8 cellular contexts compared by ENCODE assay signal in the genomic region with DNA sequence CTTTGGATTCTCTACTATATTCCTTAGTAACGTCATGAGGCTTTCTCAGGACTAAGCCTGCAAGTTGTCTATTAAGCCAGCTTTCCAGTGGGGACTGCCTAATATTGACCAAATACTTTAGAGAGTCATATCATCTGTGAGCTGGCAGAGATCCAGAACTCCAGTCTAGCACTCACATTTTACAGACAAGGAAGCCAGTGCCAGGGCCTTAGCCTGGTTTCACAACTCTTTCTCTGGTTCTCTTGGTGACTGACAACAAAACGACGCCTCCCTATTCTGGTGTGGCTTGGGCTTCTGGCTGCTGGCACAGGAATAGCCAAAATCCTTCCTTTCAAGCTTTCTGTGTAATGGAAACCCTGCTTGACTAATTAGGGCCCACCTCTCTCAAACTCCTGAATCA.
A peak's percentile ranks its signal among the peaks of the same experiment; 100 is the strongest.
DNase-seq lines count a peak whose midpoint lies in the region; ATAC-seq and TF ChIP-seq lines count a peak whose summit lies in the region.

No MANE protein-coding gene starts in this region.

- DNase-seq in GM04504 (ENCODE audit: low read depth) (peak; percentile 84), NOMO-1 (lab: John Stamatoyannopoulos, UW; ENCODE audit: unreplicated experiment in 2 of 2) (peak; percentile 47 to 53), fibroblast of mammary gland (ENCODE audit: low read depth) (peak; percentile 86), NCI-H2227 treated with DMSO at 0.1 percent for 48 hours (lab: John Stamatoyannopoulos, UW) (no peak), mesenteric fat pad (ENCODE audit: low spot score) (no peak), islet precursor cell (no peak)

- peak overlapping the region; percentile 75 for H3K27ac ChIP-seq in rectal smooth muscle tissue (ENCODE audit: low read depth, low read length)

- ATAC-seq in GM21528 (IDR thresholded peaks at IDR 0.05; ENCODE audit: low FRiP score, unreplicated experiment), result no peak

- no peaks in the 10 kb centered on the region for H3K36me3 ChIP-seq in rectal smooth muscle tissue (ENCODE audit: control insufficient read depth, insufficient read depth, low read length)

- H3K9ac ChIP-seq in rectal smooth muscle tissue (ENCODE audit: low read length), result no peak overlapping the region

- TF ChIP-seq CTCF in fibroblast of mammary gland (conservative IDR thresholded peaks at IDR 0.05; ENCODE audit: control insufficient read depth, insufficient read depth, low read depth, low read length), result no peak

- H3K27me3 ChIP-seq in rectal smooth muscle tissue (ENCODE audit: control insufficient read depth, insufficient read depth, low read length), result no peaks in the 10 kb centered on the region

- H3K4me3 ChIP-seq in fibroblast of mammary gland (ENCODE audit: control insufficient read depth, low read depth, low read length) (no peak overlapping the region), rectal smooth muscle tissue (ENCODE audit: low read length) (no peak overlapping the region)

- peaks cover 18% of the 10 kb centered on the region for H3K4me1 ChIP-seq in rectal smooth muscle tissue (ENCODE audit: control insufficient read depth, insufficient read depth, low read length)

Comparison
In these comparisons a context has a peak if more than half of its experiments do, and no peak if none do; other contexts are left out.
1. DNase-seq: peak in GM04504 (single experiment), NOMO-1 (2 of 2) and fibroblast of mammary gland (single experiment); none in NCI-H2227 treated with DMSO at 0.1 percent for 48 hours (single experiment), mesenteric fat pad (single experiment) and islet precursor cell (single experiment).